ENCODE assay signal across 1 cellular context in the genomic region with DNA sequence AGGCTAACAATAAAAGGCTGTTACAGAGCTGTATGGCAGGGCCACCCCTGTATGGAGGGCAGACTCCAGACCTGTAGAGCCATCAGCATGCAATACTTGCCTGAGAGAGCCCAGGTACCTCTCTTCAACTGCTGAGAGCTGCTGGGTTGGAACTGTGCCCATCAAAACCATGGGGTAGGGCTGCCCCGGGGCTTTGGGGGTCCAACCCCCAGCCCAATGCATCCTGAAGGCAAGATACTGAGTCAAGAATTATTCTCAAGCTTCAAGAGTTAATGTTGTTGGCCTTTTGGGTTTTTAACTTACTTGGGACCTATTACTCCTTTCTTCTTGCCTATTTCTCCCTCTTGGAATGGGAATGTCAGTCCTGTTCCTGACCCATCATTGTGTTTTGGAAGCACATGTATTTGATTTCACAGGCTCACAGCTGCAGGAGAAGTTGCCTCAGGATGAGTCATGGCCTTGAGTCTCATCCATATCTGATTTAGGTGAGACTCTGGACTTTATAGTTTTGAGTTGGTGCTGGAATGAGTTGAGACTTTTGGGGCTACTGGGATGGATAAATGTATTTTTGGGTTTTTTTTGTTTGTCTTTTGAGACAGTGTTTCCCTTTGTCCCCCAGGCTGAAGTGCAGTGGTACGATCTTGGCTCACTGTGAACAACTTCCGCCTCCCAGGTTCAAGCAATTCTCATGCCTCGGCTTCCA.
TF ChIP-seq lines count a peak whose summit lies in the region.

No MANE protein-coding gene starts in this region.

TF ChIP-seq in K562, 482 proteins besides CTCF, POLR2A, EP300 and RAD21 (continued from another document):
- TF ChIP-seq, protein P1, sequence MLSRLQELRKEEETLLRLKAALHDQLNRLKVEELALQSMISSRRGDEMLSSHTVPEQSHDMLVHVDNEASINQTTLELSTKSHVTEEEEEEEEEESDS (CRISPR knock-in tag; IDR thresholded peaks at IDR 0.05): no peak
- TF ChIP-seq FOS (IDR thresholded peaks at IDR 0.05; ENCODE audit: extremely low read depth, insufficient read length): peak; percentile 64
- TF ChIP-seq, protein P2, sequence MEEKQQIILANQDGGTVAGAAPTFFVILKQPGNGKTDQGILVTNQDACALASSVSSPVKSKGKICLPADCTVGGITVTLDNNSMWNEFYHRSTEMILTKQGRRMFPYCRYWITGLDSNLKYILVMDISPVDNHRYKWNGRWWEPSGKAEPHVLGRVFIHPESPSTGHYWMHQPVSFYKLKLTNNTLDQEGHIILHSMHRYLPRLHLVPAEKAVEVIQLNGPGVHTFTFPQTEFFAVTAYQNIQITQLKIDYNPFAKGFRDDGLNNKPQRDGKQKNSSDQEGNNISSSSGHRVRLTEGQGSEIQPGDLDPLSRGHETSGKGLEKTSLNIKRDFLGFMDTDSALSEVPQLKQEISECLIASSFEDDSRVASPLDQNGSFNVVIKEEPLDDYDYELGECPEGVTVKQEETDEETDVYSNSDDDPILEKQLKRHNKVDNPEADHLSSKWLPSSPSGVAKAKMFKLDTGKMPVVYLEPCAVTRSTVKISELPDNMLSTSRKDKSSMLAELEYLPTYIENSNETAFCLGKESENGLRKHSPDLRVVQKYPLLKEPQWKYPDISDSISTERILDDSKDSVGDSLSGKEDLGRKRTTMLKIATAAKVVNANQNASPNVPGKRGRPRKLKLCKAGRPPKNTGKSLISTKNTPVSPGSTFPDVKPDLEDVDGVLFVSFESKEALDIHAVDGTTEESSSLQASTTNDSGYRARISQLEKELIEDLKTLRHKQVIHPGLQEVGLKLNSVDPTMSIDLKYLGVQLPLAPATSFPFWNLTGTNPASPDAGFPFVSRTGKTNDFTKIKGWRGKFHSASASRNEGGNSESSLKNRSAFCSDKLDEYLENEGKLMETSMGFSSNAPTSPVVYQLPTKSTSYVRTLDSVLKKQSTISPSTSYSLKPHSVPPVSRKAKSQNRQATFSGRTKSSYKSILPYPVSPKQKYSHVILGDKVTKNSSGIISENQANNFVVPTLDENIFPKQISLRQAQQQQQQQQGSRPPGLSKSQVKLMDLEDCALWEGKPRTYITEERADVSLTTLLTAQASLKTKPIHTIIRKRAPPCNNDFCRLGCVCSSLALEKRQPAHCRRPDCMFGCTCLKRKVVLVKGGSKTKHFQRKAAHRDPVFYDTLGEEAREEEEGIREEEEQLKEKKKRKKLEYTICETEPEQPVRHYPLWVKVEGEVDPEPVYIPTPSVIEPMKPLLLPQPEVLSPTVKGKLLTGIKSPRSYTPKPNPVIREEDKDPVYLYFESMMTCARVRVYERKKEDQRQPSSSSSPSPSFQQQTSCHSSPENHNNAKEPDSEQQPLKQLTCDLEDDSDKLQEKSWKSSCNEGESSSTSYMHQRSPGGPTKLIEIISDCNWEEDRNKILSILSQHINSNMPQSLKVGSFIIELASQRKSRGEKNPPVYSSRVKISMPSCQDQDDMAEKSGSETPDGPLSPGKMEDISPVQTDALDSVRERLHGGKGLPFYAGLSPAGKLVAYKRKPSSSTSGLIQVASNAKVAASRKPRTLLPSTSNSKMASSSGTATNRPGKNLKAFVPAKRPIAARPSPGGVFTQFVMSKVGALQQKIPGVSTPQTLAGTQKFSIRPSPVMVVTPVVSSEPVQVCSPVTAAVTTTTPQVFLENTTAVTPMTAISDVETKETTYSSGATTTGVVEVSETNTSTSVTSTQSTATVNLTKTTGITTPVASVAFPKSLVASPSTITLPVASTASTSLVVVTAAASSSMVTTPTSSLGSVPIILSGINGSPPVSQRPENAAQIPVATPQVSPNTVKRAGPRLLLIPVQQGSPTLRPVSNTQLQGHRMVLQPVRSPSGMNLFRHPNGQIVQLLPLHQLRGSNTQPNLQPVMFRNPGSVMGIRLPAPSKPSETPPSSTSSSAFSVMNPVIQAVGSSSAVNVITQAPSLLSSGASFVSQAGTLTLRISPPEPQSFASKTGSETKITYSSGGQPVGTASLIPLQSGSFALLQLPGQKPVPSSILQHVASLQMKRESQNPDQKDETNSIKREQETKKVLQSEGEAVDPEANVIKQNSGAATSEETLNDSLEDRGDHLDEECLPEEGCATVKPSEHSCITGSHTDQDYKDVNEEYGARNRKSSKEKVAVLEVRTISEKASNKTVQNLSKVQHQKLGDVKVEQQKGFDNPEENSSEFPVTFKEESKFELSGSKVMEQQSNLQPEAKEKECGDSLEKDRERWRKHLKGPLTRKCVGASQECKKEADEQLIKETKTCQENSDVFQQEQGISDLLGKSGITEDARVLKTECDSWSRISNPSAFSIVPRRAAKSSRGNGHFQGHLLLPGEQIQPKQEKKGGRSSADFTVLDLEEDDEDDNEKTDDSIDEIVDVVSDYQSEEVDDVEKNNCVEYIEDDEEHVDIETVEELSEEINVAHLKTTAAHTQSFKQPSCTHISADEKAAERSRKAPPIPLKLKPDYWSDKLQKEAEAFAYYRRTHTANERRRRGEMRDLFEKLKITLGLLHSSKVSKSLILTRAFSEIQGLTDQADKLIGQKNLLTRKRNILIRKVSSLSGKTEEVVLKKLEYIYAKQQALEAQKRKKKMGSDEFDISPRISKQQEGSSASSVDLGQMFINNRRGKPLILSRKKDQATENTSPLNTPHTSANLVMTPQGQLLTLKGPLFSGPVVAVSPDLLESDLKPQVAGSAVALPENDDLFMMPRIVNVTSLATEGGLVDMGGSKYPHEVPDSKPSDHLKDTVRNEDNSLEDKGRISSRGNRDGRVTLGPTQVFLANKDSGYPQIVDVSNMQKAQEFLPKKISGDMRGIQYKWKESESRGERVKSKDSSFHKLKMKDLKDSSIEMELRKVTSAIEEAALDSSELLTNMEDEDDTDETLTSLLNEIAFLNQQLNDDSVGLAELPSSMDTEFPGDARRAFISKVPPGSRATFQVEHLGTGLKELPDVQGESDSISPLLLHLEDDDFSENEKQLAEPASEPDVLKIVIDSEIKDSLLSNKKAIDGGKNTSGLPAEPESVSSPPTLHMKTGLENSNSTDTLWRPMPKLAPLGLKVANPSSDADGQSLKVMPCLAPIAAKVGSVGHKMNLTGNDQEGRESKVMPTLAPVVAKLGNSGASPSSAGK (IDR thresholded peaks at IDR 0.05): peak; percentile 64; the same call in 1 of the 2 replicates
- peak; percentile 90 for TF ChIP-seq PRDM10 (IDR thresholded peaks at IDR 0.05; ENCODE audit: partially characterized antibody)
- 0 out of 2 replicates have a peak, but pooled peaks have one; percentile 37 for TF ChIP-seq MTA1 (IDR thresholded peaks at IDR 0.05; ENCODE audit: borderline replicate concordance)
- TF ChIP-seq DPF2 (IDR thresholded peaks at IDR 0.05): peak; percentile 94
- TF ChIP-seq RCOR1 (IDR thresholded peaks at IDR 0.05; ENCODE audit: borderline replicate concordance in 1 of 2, low read depth in 2 of 2, low read length in 2 of 2): 0 out of 4 replicates have a peak, but pooled peaks of 1 of the 2 experiments have one; percentile 50
- peak; percentile 76 for TF ChIP-seq MYC (IDR thresholded peaks at IDR 0.05; ENCODE audit: low read depth, low read length)
- no peak for TF ChIP-seq MYC (CRISPR knock-in tag; IDR thresholded peaks at IDR 0.05; ENCODE audit: borderline replicate concordance, low read depth)
- TF ChIP-seq PHB (CRISPR knock-in tag; IDR thresholded peaks at IDR 0.05): no peak
- no peak for TF ChIP-seq SIN3A (IDR thresholded peaks at IDR 0.05; ENCODE audit: borderline replicate concordance in 2 of 2, control insufficient read depth in 1 of 2, low read depth in 2 of 2, low read length in 2 of 2)
- peak; percentile 17; the same call in 1 of the 2 replicates for TF ChIP-seq C11orf30 (IDR thresholded peaks at IDR 0.05; ENCODE audit: low read depth)
- peak; percentile 41; the same call in 1 of the 2 replicates for TF ChIP-seq TFAP4 (CRISPR knock-in tag; IDR thresholded peaks at IDR 0.05; ENCODE audit: borderline replicate concordance)
- peak; percentile 67 for TF ChIP-seq EP400 (IDR thresholded peaks at IDR 0.05)
- TF ChIP-seq ARID1B (IDR thresholded peaks at IDR 0.05): peak; percentile 82
- peak; percentile 51 for TF ChIP-seq CEBPB (tag; IDR thresholded peaks at IDR 0.05)
- TF ChIP-seq GATA2 (CRISPR knock-in tag; IDR thresholded peaks at IDR 0.05): peak; percentile 61; the same call in 1 of the 2 replicates
- TF ChIP-seq FOSL1 (tag; conservative IDR thresholded peaks at IDR 0.05): peak; percentile 96
TF ChIP-seq in K562: peak in this region for 35.
